ENCODE assay signal across 14 cellular contexts in the genomic region with DNA sequence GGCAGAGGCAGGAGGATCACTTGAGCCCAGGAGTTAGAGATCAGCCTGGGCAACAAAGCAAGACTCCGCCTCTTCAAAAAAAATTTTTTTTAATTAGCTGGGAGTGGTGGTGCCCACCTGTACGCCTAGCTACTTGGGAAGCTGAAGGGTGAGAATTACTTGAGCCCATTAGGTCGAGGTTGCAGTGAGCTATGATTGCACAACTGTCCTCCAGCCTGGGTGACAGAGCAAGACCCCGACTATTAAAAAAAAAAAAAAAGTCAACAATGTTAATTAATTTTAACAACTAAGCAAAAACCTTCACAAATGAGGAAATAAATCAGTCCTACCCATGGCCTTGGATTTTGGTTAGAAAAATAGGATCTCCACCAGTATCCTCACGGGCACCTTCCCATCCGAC. TPM values are rescaled to one million over a fixed set of nuclear protein-coding genes. Genes with fewer than 3 reads are reported as not detected.
DNase-seq lines count a peak whose midpoint lies in the region; ATAC-seq and TF ChIP-seq lines count a peak whose summit lies in the region.
"Had no signal": no experiment of that assay in that cellular context is flagged by ENCODE, and none has a peak within 500 bp of the region (broad histone marks: within the 10 kb centered on the region; RNA-seq: fewer than 3 reads in every experiment).

No MANE protein-coding gene starts in this region.

- no peak for ATAC-seq in heart left ventricle
- ATAC-seq in left ventricle myocardium superior = no peak
- no peak for ATAC-seq in T-cell (replicated peaks in 1 of 4)
- ATAC-seq in HG03108 (IDR thresholded peaks at IDR 0.05; ENCODE audit: unreplicated experiment) = no peak
- ATAC-seq in GM18505 (IDR thresholded peaks at IDR 0.05; ENCODE audit: unreplicated experiment) = no peak

- WGBS in heart left ventricle, 4 donors = 72 to 82% (median 78%) methylated on average over 6 of the region's 6 CpGs
- 51 to 68% methylated on average over 6 of the region's 6 CpGs for WGBS in testis, 2 donors

- POLR2A ChIA-PET in T-cell (lab: Charles Lee) = interaction anchor here (0.6 to 0.7 kb wide), 2 partner anchors 8 to 281 kb away, joined by 3 to 6 read pairs; partner anchors contain the start of gene STAT3 (in 1 of the 2)

- H3K4me1 Mint-ChIP-seq in T-cell (peaks cover 29 to 43% (median 32%) of the 10 kb centered on the region in 3 donors), immature natural killer cell (peaks cover 24 to 26% of the 10 kb centered on the region in 2 donors)

- TF ChIP-seq POLR2A in heart left ventricle (IDR thresholded peaks at IDR 0.05) (no peak), testis (IDR thresholded peaks at IDR 0.05) (no peak), GM18505 (IDR thresholded peaks at IDR 0.05; ENCODE audit: borderline replicate concordance, extremely low read depth, insufficient read depth, insufficient read length) (no peak)

- H3K36me3 Mint-ChIP-seq in T-cell (peaks cover 28% of the 10 kb centered on the region), immature natural killer cell (peaks cover 3 to 8% (median 3%) of the 10 kb centered on the region in 3 donors)

- DNase-seq in heart left ventricle = no peak
- no peak for DNase-seq in left ventricle myocardium superior
- no peak for DNase-seq in T-cell
- no peak for DNase-seq in immature natural killer cell
- no peak for DNase-seq in testis
- DNase-seq in NCI-H2196 (lab: John Stamatoyannopoulos, UW; ENCODE audit: unreplicated experiment) = no peak
- DNase-seq: KG1 had no signal

- TF ChIP-seq CTCF in heart left ventricle (IDR thresholded peaks at IDR 0.05) (no peak), testis (IDR thresholded peaks at IDR 0.05) (no peak)

- H3K27me3 Mint-ChIP-seq in T-cell (no peaks in the 10 kb centered on the region), immature natural killer cell (ENCODE audit: low read depth in 3 of 3) (peaks cover 0 to 3% (median 0%) of the 10 kb centered on the region in 3 donors)
- H3K27me3 Mint-ChIP-seq: central memory CD8-positive, alpha-beta T cell had no signal

- peak overlapping the region; percentile 62 to 69 (median 65) for H3K4me3 Mint-ChIP-seq in T-cell
- peak overlapping the region in 3 of 5 donors; percentile 47 to 67 (median 54) for H3K4me3 Mint-ChIP-seq in immature natural killer cell
- H3K4me3 Mint-ChIP-seq: central memory CD8-positive, alpha-beta T cell had no signal

- H3K9me3 ChIP-seq in heart left ventricle (no peaks in the 10 kb centered on the region), testis (no peaks in the 10 kb centered on the region)
- H3K9me3 ChIP-seq: left lung had no signal

- H3K27ac ChIP-seq in heart left ventricle = no peak overlapping the region
- no peak overlapping the region for H3K27ac ChIP-seq in testis
- H3K27ac ChIP-seq: left lung had no signal

- peak overlapping the region in 1 of 2 donors; percentile 66 for H3K27ac Mint-ChIP-seq in T-cell
- no peak overlapping the region for H3K27ac Mint-ChIP-seq in immature natural killer cell
- H3K27ac Mint-ChIP-seq: activated T-cell treated with anti-CD3 and anti-CD28 coated beads, Interleukin-2, amount 50 U/mL, for 72 hours had no signal

- intact Hi-C loops in heart left ventricle (cut with DNase I) = no loop called here
- intact Hi-C loops in left ventricle myocardium superior (cut with micrococcal nuclease) = no loop called here
- intact Hi-C loops in testis (cut with DNase I; ENCODE audit: low total_unique reads) = no loop called here

- CTCF ChIA-PET in T-cell (lab: Charles Lee) = interaction anchor here in 1 of 2 donors (0.6 kb wide), 2 partner anchors 40 to 829 kb away, joined by 3 read pairs; no protein-coding TSS in a partner anchor

- H3K4me1 ChIP-seq in heart left ventricle = peaks cover 0 to 21% (median 9%) of the 10 kb centered on the region in 12 donors
- H3K4me1 ChIP-seq in testis = peaks cover 29% of the 10 kb centered on the region

- H3K4me3 ChIP-seq in heart left ventricle (peak overlapping the region in 7 of 12 donors; percentile 22 to 53 (median 29)), testis (peak overlapping the region; percentile 24 to 30)

- no peaks in the 10 kb centered on the region for H3K9me3 Mint-ChIP-seq in T-cell
- H3K9me3 Mint-ChIP-seq in immature natural killer cell = no peaks in the 10 kb centered on the region
- H3K9me3 Mint-ChIP-seq: activated T-cell treated with anti-CD3 and anti-CD28 coated beads, Interleukin-2, amount 50 U/mL, for 72 hours; central memory CD8-positive, alpha-beta T cell had no signal

- no peaks in the 10 kb centered on the region for H3K27me3 ChIP-seq in heart left ventricle
- H3K27me3 ChIP-seq in testis = no peaks in the 10 kb centered on the region
- H3K27me3 ChIP-seq: left lung had no signal

- H3K36me3 ChIP-seq in heart left ventricle (peaks cover 0 to 72% (median 5%) of the 10 kb centered on the region in 9 donors), testis (ENCODE audit: low read depth, missing control alignments) (no peaks in the 10 kb centered on the region)

RNA-seq across cellular contexts. Expression of gene DHX58, which starts 5.4 kb away (rescaled TPM):
- total RNA-seq in heart left ventricle (10 to 100 TPM in 1 of 9 donors, 1 to 10 TPM in 8; 1.9 to 17.3 (median 3.7) TPM), left ventricle myocardium superior (3.8 TPM), T-cell (10 to 100 TPM; 38.2 to 63.0 (median 41.7) TPM), testis (10 to 100 TPM; 35.9 to 51.1 TPM)
- polyA plus RNA-seq in heart left ventricle (1 to 10 TPM; 1.8 to 4.9 TPM), immature natural killer cell (10 to 100 TPM in 1 of 3 donors, 1 to 10 TPM in 2; 3.0 to 14.3 (median 9.8) TPM), testis (ENCODE audit: insufficient read depth, low read depth, low replicate concordance) (56.3 TPM)

RNA-seq across cellular contexts. Expression of gene ZNF385C, which starts 8.9 kb away (rescaled TPM):
- under 1 TPM in 6 of 9 donors, not detected in 3; 0.14 to 0.38 (median 0.22) TPM for total RNA-seq in heart left ventricle
- polyA plus RNA-seq in heart left ventricle = under 1 TPM; 0.06 to 0.11 TPM
- 0.20 TPM for total RNA-seq in left ventricle myocardium superior
- total RNA-seq in T-cell = 1 to 10 TPM in 1 of 5 donors, under 1 TPM in 4; 0.16 to 1.0 (median 0.46) TPM
- polyA plus RNA-seq in immature natural killer cell = under 1 TPM in 1 of 3 donors, not detected in 2; 0.44 TPM
- 10 to 100 TPM; 17.9 to 26.6 TPM for total RNA-seq in testis
- 21.4 TPM for polyA plus RNA-seq in testis (ENCODE audit: insufficient read depth, low read depth, low replicate concordance)
- polyA plus RNA-seq: BJ had no signal

RNA-seq across cellular contexts. Expression of gene KAT2A, which starts 14.0 kb away (rescaled TPM):
- 10 to 100 TPM in 8 of 9 donors, 1 to 10 TPM in 1; 6.9 to 17.6 (median 14.8) TPM for total RNA-seq in heart left ventricle
- polyA plus RNA-seq in heart left ventricle = 10 to 100 TPM; 15.3 to 33.0 TPM
- total RNA-seq in left ventricle myocardium superior = 26.1 TPM
- total RNA-seq in T-cell = 10 to 100 TPM; 41.1 to 75.5 (median 61.1) TPM
- 1 to 10 TPM; 2.9 to 4.3 (median 3.5) TPM for polyA plus RNA-seq in immature natural killer cell
- total RNA-seq in testis = 100 to 1,000 TPM; 109 to 111 TPM
- 37.6 TPM for polyA plus RNA-seq in testis (ENCODE audit: insufficient read depth, low read depth, low replicate concordance)

RNA-seq across cellular contexts. Expression of gene HSPB9, which starts 15.5 kb away (rescaled TPM):
- total RNA-seq in heart left ventricle (not detected), left ventricle myocardium superior (0.12 TPM), T-cell (under 1 TPM in 2 of 5 donors, not detected in 3; 0.13 to 0.18 TPM), testis (1 to 10 TPM; 6.9 to 9.8 TPM)
- polyA plus RNA-seq in heart left ventricle (not detected), immature natural killer cell (under 1 TPM in 1 of 3 donors, not detected in 2; 0.11 TPM), testis (ENCODE audit: insufficient read depth, low read depth, low replicate concordance) (12.9 TPM)
- total RNA-seq: left lung, urinary bladder had no signal
- polyA plus RNA-seq: BJ had no signal

RNA-seq across cellular contexts. Expression of gene RAB5C, which starts 47.7 kb away (rescaled TPM):
- 10 to 100 TPM; 30.9 to 99.1 (median 48.2) TPM for total RNA-seq in heart left ventricle
- polyA plus RNA-seq in heart left ventricle = 10 to 100 TPM; 29.0 to 90.9 TPM
- 47.1 TPM for total RNA-seq in left ventricle myocardium superior
- 10 to 100 TPM; 72.3 to 85.9 (median 79.3) TPM for total RNA-seq in T-cell
- polyA plus RNA-seq in immature natural killer cell = 100 to 1,000 TPM; 120 to 152 (median 133) TPM
- 100 to 1,000 TPM in 1 of 2 donors, 10 to 100 TPM in 1; 96.0 to 152 TPM for total RNA-seq in testis
- 139 TPM for polyA plus RNA-seq in testis (ENCODE audit: insufficient read depth, low read depth, low replicate concordance)

Comparison
In these comparisons a context has a peak if more than half of its experiments do, and no peak if none do; other contexts are left out.
1. RNA of gene ZNF385C, which starts 8.9 kb away (total RNA-seq): 17.9 to 26.6 TPM in testis; 0.16 to 1.0 TPM in T-cell, 0.20 TPM in left ventricle myocardium superior (single experiment) and 0.14 to 0.38 TPM in heart left ventricle; every median in the first group is over 4 times any median in the second.